18 cellular contexts compared by ENCODE assay signal in genomic region chr17:76292567-76292966, GRCh38. TPM values are rescaled to one million over a fixed set of nuclear protein-coding genes. Genes with fewer than 3 reads are reported as not detected.
DNase-seq lines count a peak whose midpoint lies in the region; ATAC-seq and TF ChIP-seq lines count a peak whose summit lies in the region.
"Had no signal": no experiment of that assay in that cellular context is flagged by ENCODE, and none has a peak within 500 bp of the region (broad histone marks: within the 10 kb centered on the region; RNA-seq: fewer than 3 reads in every experiment).

No MANE protein-coding gene starts in this region.

- H3K9me3 ChIP-seq in HEK293 (ENCODE audit: control insufficient read depth, insufficient read depth, low read depth, low read length), result no peaks in the 10 kb centered on the region
- no peaks in the 10 kb centered on the region for H3K9me3 ChIP-seq in spleen
- H3K9me3 ChIP-seq: BE2C, HAP-1 had no signal

- H3K36me3 Mint-ChIP-seq in naive thymus-derived CD8-positive, alpha-beta T cell, result peaks cover 0 to 3% (median 3%) of the 10 kb centered on the region in 3 donors
- H3K36me3 Mint-ChIP-seq: CD4-positive, CD25-positive, alpha-beta regulatory T cell had no signal

- CTCF ChIA-PET in HEK293 (lab: Yijun Ruan, JAX), result no interaction called here

- H3K27ac ChIP-seq in HEK293 (ENCODE audit: extremely low read depth, low read depth, low read length) (no peak overlapping the region), spleen (no peak overlapping the region)

- ATAC-seq in esophagus mucosa, result peak; percentile 7
- ATAC-seq in naive thymus-derived CD8-positive, alpha-beta T cell, result no peak
- ATAC-seq: GM12878 had no signal

- TF ChIP-seq POLR2A in spleen (IDR thresholded peaks at IDR 0.05), result no peak

- H3K4me3 Mint-ChIP-seq in naive thymus-derived CD8-positive, alpha-beta T cell, result no peak overlapping the region
- H3K4me3 Mint-ChIP-seq: CD4-positive, CD25-positive, alpha-beta regulatory T cell had no signal

- POLR2A ChIA-PET in HEK293 (lab: Yijun Ruan, JAX), result no interaction called here
- POLR2A ChIA-PET in naive thymus-derived CD8-positive, alpha-beta T cell (lab: Charles Lee), result no interaction called here

- no peaks in the 10 kb centered on the region for H3K27me3 ChIP-seq in spleen (replicated peaks in 1 of 7)
- H3K27me3 ChIP-seq: BE2C had no signal

- H3K4me3 ChIP-seq in HEK293 (ENCODE audit: low read depth, low read length) (no peak overlapping the region), spleen (no peak overlapping the region)
- H3K4me3 ChIP-seq: GM12878, HAP-1 had no signal

- H3K4me1 ChIP-seq in HEK293 (ENCODE audit: control insufficient read depth, insufficient read depth, low read length) (no peaks in the 10 kb centered on the region), spleen (no peaks in the 10 kb centered on the region)
- H3K4me1 ChIP-seq: BE2C, HAP-1 had no signal

- H3K27me3 Mint-ChIP-seq in naive thymus-derived CD8-positive, alpha-beta T cell, result no peaks in the 10 kb centered on the region
- H3K27me3 Mint-ChIP-seq: CD4-positive, CD25-positive, alpha-beta regulatory T cell; CD8-positive, alpha-beta memory T cell had no signal

- no peak overlapping the region for H3K27ac Mint-ChIP-seq in naive thymus-derived CD8-positive, alpha-beta T cell
- H3K27ac Mint-ChIP-seq: CD4-positive, CD25-positive, alpha-beta regulatory T cell; CD8-positive, alpha-beta memory T cell had no signal

- peak; percentile 27 for DNase-seq in cerebellar cortex (ENCODE audit: low spot score)
- peak; percentile 39 for DNase-seq in spleen
- no peak for DNase-seq in NCI-H1417 (lab: John Stamatoyannopoulos, UW)
- no peak for DNase-seq in naive thymus-derived CD8-positive, alpha-beta T cell
- no peak for DNase-seq in NCI-H1092 (lab: John Stamatoyannopoulos, UW)
- DNase-seq: ACHN; BE2C; CD4-positive, CD25-positive, alpha-beta regulatory T cell; CD8-positive, alpha-beta memory T cell; COR-L47; DMS 273 treated with DMSO at 0.1 percent for 48 hours; DMS53; DND-41; EL had no signal

- H3K4me1 Mint-ChIP-seq in naive thymus-derived CD8-positive, alpha-beta T cell, result no peaks in the 10 kb centered on the region
- H3K4me1 Mint-ChIP-seq: CD4-positive, CD25-positive, alpha-beta regulatory T cell; CD8-positive, alpha-beta memory T cell had no signal

- WGBS in spleen, 5 donors, result 89 to 97% (median 95%) methylated on average over 3 to 4 of the region's 4 CpGs

- peaks cover 0 to 29% of the 10 kb centered on the region in 2 experiments; a peak in 2 of 3 replicates for H3K36me3 ChIP-seq in HEK293 (ENCODE audit: control insufficient read depth in 2 of 2, insufficient read depth in 1 of 2, low read length in 2 of 2)
- peaks cover 0 to 30% (median 2%) of the 10 kb centered on the region in 6 donors for H3K36me3 ChIP-seq in spleen
- H3K36me3 ChIP-seq: BE2C, HAP-1 had no signal

- intact Hi-C loops in spleen (cut with DNase I; ENCODE audit: low total_unique reads), result no loop called here

- no peaks in the 10 kb centered on the region for H3K9me3 Mint-ChIP-seq in naive thymus-derived CD8-positive, alpha-beta T cell
- H3K9me3 Mint-ChIP-seq: CD4-positive, CD25-positive, alpha-beta regulatory T cell; CD8-positive, alpha-beta memory T cell had no signal

- TF ChIP-seq CTCF in HEK293 (tag by site-specific recombination; IDR thresholded peaks at IDR 0.05) (no peak), spleen (IDR thresholded peaks at IDR 0.05 in 8 of 11, conservative IDR thresholded peaks at IDR 0.05 in 3 of 11) (no peak)

TF ChIP-seq in HEK293, 187 proteins besides CTCF, POLR2A, EP300 and RAD21:
- TF ChIP-seq PRDM10 (tag by site-specific recombination; IDR thresholded peaks at IDR 0.05) (peak; percentile 65), ZNF280C (tag by site-specific recombination; IDR thresholded peaks at IDR 0.05) (no peak)

RNA-seq across cellular contexts. Expression of gene QRICH2, which starts 15.5 kb away (rescaled TPM):
- total RNA-seq in esophagus mucosa (1.6 TPM), spleen (1 to 10 TPM; 1.3 to 3.1 (median 2.7) TPM)
- 1 to 10 TPM; 2.4 to 2.7 (median 2.5) TPM for polyA plus RNA-seq in spleen
- total RNA-seq in naive thymus-derived CD8-positive, alpha-beta T cell, result 1 to 10 TPM; 6.5 to 8.3 TPM
- polyA plus RNA-seq in naive thymus-derived CD8-positive, alpha-beta T cell, result under 1 TPM; 0.13 to 0.59 (median 0.23) TPM

RNA-seq across cellular contexts. Expression of gene UBALD2, which starts 27.4 kb away (rescaled TPM):
- total RNA-seq in esophagus mucosa, result 86.9 TPM
- total RNA-seq in spleen, result 10 to 100 TPM; 28.9 to 91.3 (median 63.8) TPM
- 10 to 100 TPM; 42.5 to 54.7 (median 43.8) TPM for polyA plus RNA-seq in spleen
- total RNA-seq in naive thymus-derived CD8-positive, alpha-beta T cell, result 100 to 1,000 TPM; 111 to 122 TPM
- polyA plus RNA-seq in naive thymus-derived CD8-positive, alpha-beta T cell, result 1 to 10 TPM; 6.6 to 9.7 (median 8.2) TPM

RNA-seq across cellular contexts. Expression of gene RNF157, which starts 52.3 kb away (rescaled TPM):
- 0.32 TPM for total RNA-seq in esophagus mucosa
- total RNA-seq in spleen, result 10 to 100 TPM in 3 of 7 donors, 1 to 10 TPM in 4; 6.8 to 13.0 (median 8.6) TPM
- 1 to 10 TPM in 2 of 3 donors, under 1 TPM in 1; 0.89 to 2.0 (median 1.1) TPM for polyA plus RNA-seq in spleen
- 10 to 100 TPM; 46.1 to 46.4 TPM for total RNA-seq in naive thymus-derived CD8-positive, alpha-beta T cell
- polyA plus RNA-seq in naive thymus-derived CD8-positive, alpha-beta T cell, result 10 to 100 TPM in 2 of 3 donors, 1 to 10 TPM in 1; 4.9 to 29.4 (median 10.5) TPM

Comparison
In these comparisons a context has a peak if more than half of its experiments do, and no peak if none do; other contexts are left out.
1. DNase-seq: peak in cerebellar cortex (single experiment) and spleen (single experiment); none in NCI-H1417 (0 of 3), naive thymus-derived CD8-positive, alpha-beta T cell (0 of 10) and NCI-H1092 (single experiment).